ENCODE assay signal across 1 cellular context in the genomic region with DNA sequence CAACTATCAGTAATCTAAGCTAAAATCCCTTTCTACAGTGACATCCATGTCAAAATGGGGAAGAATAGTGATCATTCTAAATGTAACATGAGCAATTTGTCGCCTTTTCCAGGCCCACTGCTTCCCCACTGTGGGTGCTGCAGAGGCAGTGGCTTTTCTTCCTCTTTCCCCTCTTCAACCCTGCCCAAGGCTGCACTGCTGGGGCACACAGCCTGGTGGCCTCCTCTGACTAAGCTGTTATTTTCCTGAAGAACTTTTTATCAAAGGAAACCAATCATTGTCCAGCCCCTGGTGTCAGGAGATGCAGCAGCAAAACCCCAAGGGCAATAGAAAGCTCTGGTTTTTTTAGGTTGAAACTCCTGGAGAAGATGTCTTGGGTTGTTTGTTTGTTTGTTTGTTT.
TF ChIP-seq lines count a peak whose summit lies in the region.

No MANE protein-coding gene starts in this region.

TF ChIP-seq in H1, 55 proteins besides CTCF, POLR2A, EP300 and RAD21 (continued from another document):
- TF ChIP-seq, protein P1, sequence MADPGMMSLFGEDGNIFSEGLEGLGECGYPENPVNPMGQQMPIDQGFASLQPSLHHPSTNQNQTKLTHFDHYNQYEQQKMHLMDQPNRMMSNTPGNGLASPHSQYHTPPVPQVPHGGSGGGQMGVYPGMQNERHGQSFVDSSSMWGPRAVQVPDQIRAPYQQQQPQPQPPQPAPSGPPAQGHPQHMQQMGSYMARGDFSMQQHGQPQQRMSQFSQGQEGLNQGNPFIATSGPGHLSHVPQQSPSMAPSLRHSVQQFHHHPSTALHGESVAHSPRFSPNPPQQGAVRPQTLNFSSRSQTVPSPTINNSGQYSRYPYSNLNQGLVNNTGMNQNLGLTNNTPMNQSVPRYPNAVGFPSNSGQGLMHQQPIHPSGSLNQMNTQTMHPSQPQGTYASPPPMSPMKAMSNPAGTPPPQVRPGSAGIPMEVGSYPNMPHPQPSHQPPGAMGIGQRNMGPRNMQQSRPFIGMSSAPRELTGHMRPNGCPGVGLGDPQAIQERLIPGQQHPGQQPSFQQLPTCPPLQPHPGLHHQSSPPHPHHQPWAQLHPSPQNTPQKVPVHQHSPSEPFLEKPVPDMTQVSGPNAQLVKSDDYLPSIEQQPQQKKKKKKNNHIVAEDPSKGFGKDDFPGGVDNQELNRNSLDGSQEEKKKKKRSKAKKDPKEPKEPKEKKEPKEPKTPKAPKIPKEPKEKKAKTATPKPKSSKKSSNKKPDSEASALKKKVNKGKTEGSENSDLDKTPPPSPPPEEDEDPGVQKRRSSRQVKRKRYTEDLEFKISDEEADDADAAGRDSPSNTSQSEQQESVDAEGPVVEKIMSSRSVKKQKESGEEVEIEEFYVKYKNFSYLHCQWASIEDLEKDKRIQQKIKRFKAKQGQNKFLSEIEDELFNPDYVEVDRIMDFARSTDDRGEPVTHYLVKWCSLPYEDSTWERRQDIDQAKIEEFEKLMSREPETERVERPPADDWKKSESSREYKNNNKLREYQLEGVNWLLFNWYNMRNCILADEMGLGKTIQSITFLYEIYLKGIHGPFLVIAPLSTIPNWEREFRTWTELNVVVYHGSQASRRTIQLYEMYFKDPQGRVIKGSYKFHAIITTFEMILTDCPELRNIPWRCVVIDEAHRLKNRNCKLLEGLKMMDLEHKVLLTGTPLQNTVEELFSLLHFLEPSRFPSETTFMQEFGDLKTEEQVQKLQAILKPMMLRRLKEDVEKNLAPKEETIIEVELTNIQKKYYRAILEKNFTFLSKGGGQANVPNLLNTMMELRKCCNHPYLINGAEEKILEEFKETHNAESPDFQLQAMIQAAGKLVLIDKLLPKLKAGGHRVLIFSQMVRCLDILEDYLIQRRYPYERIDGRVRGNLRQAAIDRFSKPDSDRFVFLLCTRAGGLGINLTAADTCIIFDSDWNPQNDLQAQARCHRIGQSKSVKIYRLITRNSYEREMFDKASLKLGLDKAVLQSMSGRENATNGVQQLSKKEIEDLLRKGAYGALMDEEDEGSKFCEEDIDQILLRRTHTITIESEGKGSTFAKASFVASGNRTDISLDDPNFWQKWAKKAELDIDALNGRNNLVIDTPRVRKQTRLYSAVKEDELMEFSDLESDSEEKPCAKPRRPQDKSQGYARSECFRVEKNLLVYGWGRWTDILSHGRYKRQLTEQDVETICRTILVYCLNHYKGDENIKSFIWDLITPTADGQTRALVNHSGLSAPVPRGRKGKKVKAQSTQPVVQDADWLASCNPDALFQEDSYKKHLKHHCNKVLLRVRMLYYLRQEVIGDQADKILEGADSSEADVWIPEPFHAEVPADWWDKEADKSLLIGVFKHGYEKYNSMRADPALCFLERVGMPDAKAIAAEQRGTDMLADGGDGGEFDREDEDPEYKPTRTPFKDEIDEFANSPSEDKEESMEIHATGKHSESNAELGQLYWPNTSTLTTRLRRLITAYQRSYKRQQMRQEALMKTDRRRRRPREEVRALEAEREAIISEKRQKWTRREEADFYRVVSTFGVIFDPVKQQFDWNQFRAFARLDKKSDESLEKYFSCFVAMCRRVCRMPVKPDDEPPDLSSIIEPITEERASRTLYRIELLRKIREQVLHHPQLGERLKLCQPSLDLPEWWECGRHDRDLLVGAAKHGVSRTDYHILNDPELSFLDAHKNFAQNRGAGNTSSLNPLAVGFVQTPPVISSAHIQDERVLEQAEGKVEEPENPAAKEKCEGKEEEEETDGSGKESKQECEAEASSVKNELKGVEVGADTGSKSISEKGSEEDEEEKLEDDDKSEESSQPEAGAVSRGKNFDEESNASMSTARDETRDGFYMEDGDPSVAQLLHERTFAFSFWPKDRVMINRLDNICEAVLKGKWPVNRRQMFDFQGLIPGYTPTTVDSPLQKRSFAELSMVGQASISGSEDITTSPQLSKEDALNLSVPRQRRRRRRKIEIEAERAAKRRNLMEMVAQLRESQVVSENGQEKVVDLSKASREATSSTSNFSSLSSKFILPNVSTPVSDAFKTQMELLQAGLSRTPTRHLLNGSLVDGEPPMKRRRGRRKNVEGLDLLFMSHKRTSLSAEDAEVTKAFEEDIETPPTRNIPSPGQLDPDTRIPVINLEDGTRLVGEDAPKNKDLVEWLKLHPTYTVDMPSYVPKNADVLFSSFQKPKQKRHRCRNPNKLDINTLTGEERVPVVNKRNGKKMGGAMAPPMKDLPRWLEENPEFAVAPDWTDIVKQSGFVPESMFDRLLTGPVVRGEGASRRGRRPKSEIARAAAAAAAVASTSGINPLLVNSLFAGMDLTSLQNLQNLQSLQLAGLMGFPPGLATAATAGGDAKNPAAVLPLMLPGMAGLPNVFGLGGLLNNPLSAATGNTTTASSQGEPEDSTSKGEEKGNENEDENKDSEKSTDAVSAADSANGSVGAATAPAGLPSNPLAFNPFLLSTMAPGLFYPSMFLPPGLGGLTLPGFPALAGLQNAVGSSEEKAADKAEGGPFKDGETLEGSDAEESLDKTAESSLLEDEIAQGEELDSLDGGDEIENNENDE (IDR thresholded peaks at IDR 0.05; ENCODE audit: insufficient replicate concordance, low read length) = no peak
- TF ChIP-seq, protein P2, sequence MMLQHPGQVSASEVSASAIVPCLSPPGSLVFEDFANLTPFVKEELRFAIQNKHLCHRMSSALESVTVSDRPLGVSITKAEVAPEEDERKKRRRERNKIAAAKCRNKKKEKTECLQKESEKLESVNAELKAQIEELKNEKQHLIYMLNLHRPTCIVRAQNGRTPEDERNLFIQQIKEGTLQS (IDR thresholded peaks at IDR 0.05; ENCODE audit: insufficient read depth, low read depth, low read length) = no peak
